ENCODE assay signal across 23 cellular contexts in the genomic region with DNA sequence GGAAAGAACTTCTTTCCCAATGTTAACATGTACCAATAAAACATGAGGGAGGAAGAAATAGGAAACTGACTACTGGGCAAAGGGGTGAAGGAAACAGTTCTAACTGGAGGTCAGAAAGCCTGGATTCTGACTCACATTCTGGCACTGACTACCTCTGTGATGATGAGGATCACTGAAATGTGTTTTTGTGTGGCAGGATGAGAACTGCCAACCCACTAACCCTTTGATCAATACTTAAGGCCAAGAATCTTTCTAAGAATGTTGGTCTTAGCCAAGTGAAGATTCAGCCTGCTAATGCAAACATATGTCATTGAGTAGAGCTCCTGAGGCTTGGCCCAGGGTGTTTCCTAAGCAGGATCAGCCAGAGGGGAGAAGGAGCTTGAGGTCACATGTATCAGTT. TPM values are rescaled to one million over a fixed set of nuclear protein-coding genes. Genes with fewer than 3 reads are reported as not detected.
"Had no signal": no experiment of that assay in that cellular context is flagged by ENCODE, and none has a peak within 500 bp of the region (broad histone marks: within the 10 kb centered on the region; RNA-seq: fewer than 3 reads in every experiment).

No MANE protein-coding gene starts in this region.

- H3K4me1 Mint-ChIP-seq: activated naive CD4-positive, alpha-beta T cell treated with anti-CD3 and anti-CD28 coated beads, Interleukin-2, amount 10 ng/mL, durations not matched to agents 7 days and 5 days had no signal

- H3K4me1 ChIP-seq: ascending aorta, esophagus muscularis mucosa, gastroesophageal sphincter, heart right ventricle, spleen had no signal

- ATAC-seq: gastroesophageal sphincter; heart right ventricle; sciatic nerve; stimulated activated naive CD8-positive, alpha-beta T cell treated with anti-CD3 and anti-CD28 coated beads, Interleukin-15, amount 100 ng/mL, for 72 hours; T-cell had no signal

- H3K36me3 Mint-ChIP-seq: activated naive CD4-positive, alpha-beta T cell treated with anti-CD3 and anti-CD28 coated beads, Interleukin-2, amount 10 ng/mL, durations not matched to agents 7 days and 5 days; type B pancreatic cell had no signal

- DNase-seq: activated CD4-positive, alpha-beta T cell treated with anti-CD3 and anti-CD28 coated beads for 1 hour; activated CD4-positive, alpha-beta T cell treated with anti-CD3 and anti-CD28 coated beads, Interleukin-2, amount 50 U/mL, for 4 hours; activated naive CD4-positive, alpha-beta T cell treated with anti-CD3 and anti-CD28 coated beads, Interleukin-2, amount 10 ng/mL, durations not matched to agents 7 days and 5 days; heart right ventricle; midbrain; spleen; stimulated activated naive CD8-positive, alpha-beta T cell treated with anti-CD3 and anti-CD28 coated beads, Interleukin-15, amount 100 ng/mL, for 72 hours; T-cell had no signal

- H3K4me3 ChIP-seq: ascending aorta, esophagus muscularis mucosa, gastroesophageal sphincter, heart right ventricle, lung, spleen had no signal

- FAIRE-seq: bronchial epithelial cell, colon, islet of Langerhans had no signal

- H3K9me3 ChIP-seq: ascending aorta, esophagus muscularis mucosa, gastroesophageal sphincter, heart right ventricle, spleen had no signal

- H3K27me3 Mint-ChIP-seq: activated naive CD4-positive, alpha-beta T cell treated with anti-CD3 and anti-CD28 coated beads, Interleukin-2, amount 10 ng/mL, durations not matched to agents 7 days and 5 days; stimulated activated naive CD8-positive, alpha-beta T cell treated with anti-CD3 and anti-CD28 coated beads, Interleukin-15, amount 100 ng/mL, for 72 hours; type B pancreatic cell had no signal

- H3K27ac ChIP-seq: ascending aorta, esophagus muscularis mucosa, gastroesophageal sphincter, heart right ventricle, spleen, VCaP had no signal

- H3K27ac Mint-ChIP-seq: activated naive CD4-positive, alpha-beta T cell treated with anti-CD3 and anti-CD28 coated beads, Interleukin-2, amount 10 ng/mL, durations not matched to agents 7 days and 5 days; activated T-helper 2 cell treated with anti-CD3 and anti-CD28 coated beads, Interferon-gamma antibody, Interleukin-2, Interleukin-4, amounts not matched to agents 10 μg/mL and 5 μg/mL and 100 μg/mL, durations not matched to agents 14 hours and 24 hours and 36 hours; type B pancreatic cell had no signal

- H3K27me3 ChIP-seq: ascending aorta, esophagus muscularis mucosa, gastroesophageal sphincter, spleen had no signal

- H3K9me3 Mint-ChIP-seq: activated naive CD4-positive, alpha-beta T cell treated with anti-CD3 and anti-CD28 coated beads, Interleukin-2, amount 10 ng/mL, durations not matched to agents 7 days and 5 days; activated T-helper 2 cell treated with anti-CD3 and anti-CD28 coated beads, Interferon-gamma antibody, Interleukin-2, Interleukin-4, amounts not matched to agents 10 μg/mL and 5 μg/mL and 100 μg/mL, durations not matched to agents 14 hours and 24 hours and 36 hours; stimulated activated naive CD8-positive, alpha-beta T cell treated with anti-CD3 and anti-CD28 coated beads, Interleukin-15, amount 100 ng/mL, for 72 hours; T-cell; type B pancreatic cell had no signal

- H3K4me3 Mint-ChIP-seq: activated naive CD4-positive, alpha-beta T cell treated with anti-CD3 and anti-CD28 coated beads, Interleukin-2, amount 10 ng/mL, durations not matched to agents 7 days and 5 days; stimulated activated naive CD8-positive, alpha-beta T cell treated with anti-CD3 and anti-CD28 coated beads, Interleukin-15, amount 100 ng/mL, for 72 hours; T-cell; type B pancreatic cell had no signal

- H3K36me3 ChIP-seq: ascending aorta, esophagus muscularis mucosa, gastroesophageal sphincter, heart right ventricle, spleen had no signal

RNA-seq across cellular contexts. Expression of a gene that starts 4.6 kb away (rescaled TPM):
- total RNA-seq: activated T-helper 2 cell treated with anti-CD3 and anti-CD28 coated beads, Interferon-gamma antibody, Interleukin-2, Interleukin-4, amounts not matched to agents 10 μg/mL and 5 μg/mL and 100 μg/mL, durations not matched to agents 14 hours and 24 hours and 36 hours; bronchial epithelial cell; myocyte; osteocyte; pulmonary artery endothelial cell; T-cell had no signal

RNA-seq across cellular contexts. Expression of a gene that starts 32.2 kb away (rescaled TPM):
- total RNA-seq: ascending aorta, myocyte, osteocyte, pulmonary artery endothelial cell had no signal

RNA-seq across cellular contexts. Expression of a gene that starts 48.7 kb away (rescaled TPM):
- total RNA-seq: ascending aorta, bronchial epithelial cell, esophagus muscularis mucosa, gastroesophageal sphincter, heart right ventricle, lung, myocyte, osteocyte, pulmonary artery endothelial cell, sciatic nerve, temporal lobe had no signal
